In the genomic region with DNA sequence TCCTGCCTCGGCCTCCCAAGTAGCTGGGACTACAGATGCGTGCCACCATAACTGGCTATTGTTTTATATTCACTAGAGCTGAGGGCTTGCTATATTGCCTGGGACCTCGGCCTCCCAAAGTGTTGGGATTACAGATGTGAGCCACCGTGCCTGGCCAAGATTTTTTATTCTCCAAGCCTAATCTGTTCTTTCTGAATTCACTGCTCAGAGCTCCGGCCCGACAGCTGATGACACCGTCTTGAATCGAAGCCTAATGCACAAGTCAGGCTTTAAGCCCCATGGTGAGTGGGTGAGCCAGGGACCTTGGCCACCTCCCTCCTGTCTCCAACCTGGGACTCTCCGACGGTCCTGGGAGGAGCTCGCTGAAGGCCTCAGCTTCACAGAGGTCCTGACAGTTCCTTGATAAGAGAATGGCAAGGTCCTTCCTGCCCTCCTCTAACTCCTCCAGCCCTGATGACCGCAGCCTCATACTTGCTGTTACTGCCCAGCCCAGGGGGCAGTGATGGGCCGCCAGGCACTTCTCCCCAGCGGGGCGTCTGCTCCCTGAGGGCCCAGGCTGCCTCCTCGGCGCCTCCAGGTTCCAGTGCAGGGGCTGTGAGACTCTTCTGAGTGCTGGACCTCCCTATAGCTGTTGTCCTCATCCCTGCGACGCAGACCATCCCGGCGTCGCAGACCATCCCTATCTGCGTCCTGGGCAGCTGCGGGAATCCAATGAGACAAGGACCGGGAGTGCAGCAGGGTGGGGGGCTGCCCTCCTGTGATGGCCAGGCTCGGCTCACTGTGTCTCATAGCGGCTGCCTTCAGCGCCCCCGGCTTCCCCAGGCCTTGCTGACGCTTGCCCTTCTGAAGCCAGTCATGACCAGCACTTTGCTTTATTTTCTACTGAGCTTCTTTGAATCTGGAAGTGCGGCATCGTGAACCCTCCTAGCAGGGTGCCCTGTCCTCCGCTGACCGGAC, we compare ENCODE assay signal across 17 cellular contexts.
DNase-seq lines count a peak whose midpoint lies in the region; ATAC-seq, FAIRE-seq and TF ChIP-seq lines count a peak whose summit lies in the region.
"Had no signal": no experiment of that assay in that cellular context is flagged by ENCODE, and none has a peak within 500 bp of the region (broad histone marks: within the 10 kb centered on the region; RNA-seq: fewer than 3 reads in every experiment).

No MANE protein-coding gene starts in this region.

- TF ChIP-seq POLR2A in K562 (conservative IDR thresholded peaks at IDR 0.05): no peak
- no peak for TF ChIP-seq POLR2A in stomach (IDR thresholded peaks at IDR 0.05)

- peaks cover 3% of the 10 kb centered on the region; the same call in 1 of the 2 replicates for H4K20me1 ChIP-seq in K562 (replicated peaks; ENCODE audit: control insufficient read depth, insufficient read depth, low read length)
- H4K20me1 ChIP-seq: BLaER1 had no signal

- TF ChIP-seq CTCF in K562 (IDR thresholded peaks at IDR 0.05 in 2 of 3, conservative IDR thresholded peaks at IDR 0.05 in 1 of 3; ENCODE audit: insufficient read depth in 2 of 3, low read depth in 1 of 3, low read length in 3 of 3) (no peak), lung (IDR thresholded peaks at IDR 0.05; ENCODE audit: control extremely low read depth, extremely low read depth) (no peak), stomach (IDR thresholded peaks at IDR 0.05) (no peak), mucosa of descending colon (IDR thresholded peaks at IDR 0.05) (no peak)

- no peaks in the 10 kb centered on the region for H3K27me3 Mint-ChIP-seq in activated T-cell treated with anti-CD3 and anti-CD28 coated beads, Interleukin-2, amount 50 U/mL, for 24 hours
- peaks cover 6% of the 10 kb centered on the region for H3K27me3 Mint-ChIP-seq in activated T-cell treated with anti-CD3 and anti-CD28 coated beads, Interleukin-2, amount 50 U/mL, for 72 hours (ENCODE audit: low read depth)

- BruUV-seq in K562 (replicated peaks; lab: Mats Ljungman, UMichigan): no TSS peak

- no peak for TF ChIP-seq RAD21 in K562 (CRISPR knock-in tag; conservative IDR thresholded peaks at IDR 0.05 in 1 of 2, IDR thresholded peaks at IDR 0.05 in 1 of 2)

- intact Hi-C loops in K562 (cut with micrococcal nuclease) (no loop called here), stomach (cut with DNase I; ENCODE audit: low total_unique reads) (no loop called here), mucosa of descending colon (cut with DNase I, micrococcal nuclease) (no loop called here)

- DNase-seq in activated T-cell treated with anti-CD3 and anti-CD28 coated beads, Interleukin-2, amount 50 U/mL, for 24 hours: peak; percentile 18
- DNase-seq in activated T-cell treated with anti-CD3 and anti-CD28 coated beads, Interleukin-2, amount 50 U/mL, for 72 hours: no peak
- DNase-seq in K562 (ENCODE audit: extremely low read depth in 1 of 4, low spot score in 3 of 4) (no peak), lung (ENCODE audit: low spot score) (peak; percentile 22), stomach (peak; percentile 19), mucosa of descending colon (no peak), NCI-H446 (lab: John Stamatoyannopoulos, UW) (no peak)
- DNase-seq: CD8-positive, alpha-beta memory T cell; DMS79 treated with DMSO at 0.1 percent for 48 hours; NCI-H1417 treated with DMSO at 0.1 percent for 48 hours; NCI-H1930; NCI-H69; PC-9 had no signal

- 3% methylated on average over 34 of the region's 34 CpGs for WGBS in K562 (ENCODE audit: insufficient coverage, low coverage, missing lambda C conversion rate)
- 90 to 93% methylated on average over 34 of the region's 34 CpGs for WGBS in lung, 2 donors
- 87 to 93% (median 92%) methylated on average over 33 to 34 of the region's 34 CpGs for WGBS in stomach, 5 donors

- no peaks in the 10 kb centered on the region for H3K4me1 Mint-ChIP-seq in activated T-cell treated with anti-CD3 and anti-CD28 coated beads, Interleukin-2, amount 50 U/mL, for 24 hours (ENCODE audit: low read depth)
- no peaks in the 10 kb centered on the region for H3K4me1 Mint-ChIP-seq in activated T-cell treated with anti-CD3 and anti-CD28 coated beads, Interleukin-2, amount 50 U/mL, for 72 hours (ENCODE audit: low read depth)
- H3K4me1 Mint-ChIP-seq: CD8-positive, alpha-beta memory T cell had no signal

- no peak overlapping the region for H3K4me3 Mint-ChIP-seq in activated T-cell treated with anti-CD3 and anti-CD28 coated beads, Interleukin-2, amount 50 U/mL, for 24 hours
- H3K4me3 Mint-ChIP-seq in activated T-cell treated with anti-CD3 and anti-CD28 coated beads, Interleukin-2, amount 50 U/mL, for 72 hours: no peak overlapping the region
- H3K4me3 Mint-ChIP-seq: CD8-positive, alpha-beta memory T cell had no signal

- H3K27ac Mint-ChIP-seq in activated T-cell treated with anti-CD3 and anti-CD28 coated beads, Interleukin-2, amount 50 U/mL, for 24 hours: no peak overlapping the region
- H3K27ac Mint-ChIP-seq in activated T-cell treated with anti-CD3 and anti-CD28 coated beads, Interleukin-2, amount 50 U/mL, for 72 hours: no peak overlapping the region
- H3K27ac Mint-ChIP-seq: CD8-positive, alpha-beta memory T cell had no signal

- POLR2A ChIA-PET in K562 (lab: Yijun Ruan, JAX): no interaction called here

- no peak overlapping the region for H3K9ac ChIP-seq in K562 (ENCODE audit: insufficient read depth in 1 of 2, low read depth in 2 of 2, low read length in 2 of 2)
- H3K9ac ChIP-seq: BLaER1 had no signal

- no peak overlapping the region for H3K4me3 ChIP-seq in K562
- H3K4me3 ChIP-seq in lung: no peak overlapping the region
- H3K4me3 ChIP-seq in stomach: no peak overlapping the region
- no peak overlapping the region for H3K4me3 ChIP-seq in mucosa of descending colon
- H3K4me3 ChIP-seq: BLaER1, HAP-1, PC-9 had no signal

- no peaks in the 10 kb centered on the region for H3K36me3 ChIP-seq in K562 (ENCODE audit: control insufficient read depth, insufficient read depth, low read length)
- H3K36me3 ChIP-seq in lung (ENCODE audit: control insufficient read depth in 2 of 2, insufficient read depth in 2 of 2, low read length in 2 of 2): no peaks in the 10 kb centered on the region
- H3K36me3 ChIP-seq in stomach: no peaks in the 10 kb centered on the region
- no peaks in the 10 kb centered on the region for H3K36me3 ChIP-seq in mucosa of descending colon (ENCODE audit: low read depth)
- H3K36me3 ChIP-seq: BLaER1, HAP-1 had no signal

- no peaks in the 10 kb centered on the region for H3K9me3 Mint-ChIP-seq in activated T-cell treated with anti-CD3 and anti-CD28 coated beads, Interleukin-2, amount 50 U/mL, for 24 hours
- no peaks in the 10 kb centered on the region for H3K9me3 Mint-ChIP-seq in activated T-cell treated with anti-CD3 and anti-CD28 coated beads, Interleukin-2, amount 50 U/mL, for 72 hours
- H3K9me3 Mint-ChIP-seq: CD8-positive, alpha-beta memory T cell had no signal

- no peak overlapping the region for H3K4me2 ChIP-seq in K562 (ENCODE audit: insufficient read depth, low read length)
- H3K4me2 ChIP-seq: BLaER1, PC-9 had no signal

- H3K27me3 ChIP-seq in K562 (ENCODE audit: control insufficient read depth in 2 of 2, insufficient read depth in 2 of 2, low read length in 2 of 2) (peaks cover 12 to 54% of the 10 kb centered on the region in 2 experiments), lung (ENCODE audit: control insufficient read depth, insufficient read depth) (no peaks in the 10 kb centered on the region), stomach (peaks cover 0 to 10% (median 0%) of the 10 kb centered on the region in 3 donors)
- H3K27me3 ChIP-seq: BLaER1 had no signal

- no peaks in the 10 kb centered on the region for H3K9me1 ChIP-seq in K562 (ENCODE audit: control insufficient read depth, insufficient read depth, low read length)

- no peaks in the 10 kb centered on the region for H3K9me3 ChIP-seq in K562 (replicated peaks; ENCODE audit: control insufficient read depth, insufficient read depth, low read depth, low read length)
- H3K9me3 ChIP-seq in lung (ENCODE audit: control insufficient read depth in 2 of 2, insufficient read depth in 1 of 2, low read length in 1 of 2): no peaks in the 10 kb centered on the region
- no peaks in the 10 kb centered on the region for H3K9me3 ChIP-seq in stomach
- H3K9me3 ChIP-seq in mucosa of descending colon: no peaks in the 10 kb centered on the region
- H3K9me3 ChIP-seq: BLaER1, HAP-1 had no signal

- no peak for ATAC-seq in activated T-cell treated with anti-CD3 and anti-CD28 coated beads, Interleukin-2, amount 50 U/mL, for 72 hours (replicated peaks in 1 of 2)
- peak; percentile 21; the same call in 2 of the 3 replicates for ATAC-seq in K562
- no peak for ATAC-seq in lung (ENCODE audit: insufficient read depth, low FRiP score)
- ATAC-seq in HG03139 (IDR thresholded peaks at IDR 0.05; ENCODE audit: unreplicated experiment): no peak
- ATAC-seq in mucosa of descending colon: no peak

- no peak for TF ChIP-seq EP300 in K562 (IDR thresholded peaks at IDR 0.05; ENCODE audit: low read length)
- TF ChIP-seq EP300 in stomach (IDR thresholded peaks at IDR 0.05): no peak

- no peak overlapping the region for H2AFZ ChIP-seq in K562 (ENCODE audit: low read depth, low read length)
- H2AFZ ChIP-seq: PC-9 had no signal

- CTCF ChIA-PET in K562 (lab: Yijun Ruan, JAX; ENCODE audit: low intra/inter-chr PET ratio): no interaction called here

- no peaks in the 10 kb centered on the region for H3K36me3 Mint-ChIP-seq in activated T-cell treated with anti-CD3 and anti-CD28 coated beads, Interleukin-2, amount 50 U/mL, for 24 hours (ENCODE audit: low read depth)
- no peaks in the 10 kb centered on the region for H3K36me3 Mint-ChIP-seq in activated T-cell treated with anti-CD3 and anti-CD28 coated beads, Interleukin-2, amount 50 U/mL, for 72 hours (ENCODE audit: insufficient read depth in 2 of 2)
- H3K36me3 Mint-ChIP-seq: CD8-positive, alpha-beta memory T cell had no signal

- no peaks in the 10 kb centered on the region for H3K4me1 ChIP-seq in K562 (replicated peaks in 1 of 2; ENCODE audit: control insufficient read depth in 2 of 2, insufficient read depth in 2 of 2, low read length in 2 of 2)
- H3K4me1 ChIP-seq in lung (ENCODE audit: control insufficient read depth in 2 of 2, insufficient read depth in 2 of 2, low read length in 2 of 2): no peaks in the 10 kb centered on the region
- no peaks in the 10 kb centered on the region for H3K4me1 ChIP-seq in stomach
- no peaks in the 10 kb centered on the region for H3K4me1 ChIP-seq in mucosa of descending colon (ENCODE audit: low read depth)
- H3K4me1 ChIP-seq: HAP-1 had no signal

- FAIRE-seq in K562 (lab: Jason Lieb, UNC): no peak
- FAIRE-seq: D721Med had no signal

- H3K27ac ChIP-seq in K562 (ENCODE audit: extremely low read depth, low read depth, low read length) (no peak overlapping the region), lung (ENCODE audit: low read depth in 1 of 2, low read length in 1 of 2) (no peak overlapping the region), stomach (no peak overlapping the region)
- H3K27ac ChIP-seq: BLaER1, PC-9 had no signal

- H3K79me2 ChIP-seq in K562 (ENCODE audit: control insufficient read depth, insufficient read depth, low read length): no peaks in the 10 kb centered on the region

- in situ Hi-C loops in K562 (cut with MboI): no loop called here

Comparison
In these comparisons a context has a peak if more than half of its experiments do, and no peak if none do; other contexts are left out.
1. DNase-seq: peak in activated T-cell treated with anti-CD3 and anti-CD28 coated beads, Interleukin-2, amount 50 U/mL, for 24 hours (single experiment), lung (single experiment) and stomach (single experiment); none in activated T-cell treated with anti-CD3 and anti-CD28 coated beads, Interleukin-2, amount 50 U/mL, for 72 hours (0 of 2), K562 (0 of 4), mucosa of descending colon (0 of 3) and NCI-H446 (0 of 2).